Comparison of ENCODE assay signal across 8 cellular contexts in the genomic region with DNA sequence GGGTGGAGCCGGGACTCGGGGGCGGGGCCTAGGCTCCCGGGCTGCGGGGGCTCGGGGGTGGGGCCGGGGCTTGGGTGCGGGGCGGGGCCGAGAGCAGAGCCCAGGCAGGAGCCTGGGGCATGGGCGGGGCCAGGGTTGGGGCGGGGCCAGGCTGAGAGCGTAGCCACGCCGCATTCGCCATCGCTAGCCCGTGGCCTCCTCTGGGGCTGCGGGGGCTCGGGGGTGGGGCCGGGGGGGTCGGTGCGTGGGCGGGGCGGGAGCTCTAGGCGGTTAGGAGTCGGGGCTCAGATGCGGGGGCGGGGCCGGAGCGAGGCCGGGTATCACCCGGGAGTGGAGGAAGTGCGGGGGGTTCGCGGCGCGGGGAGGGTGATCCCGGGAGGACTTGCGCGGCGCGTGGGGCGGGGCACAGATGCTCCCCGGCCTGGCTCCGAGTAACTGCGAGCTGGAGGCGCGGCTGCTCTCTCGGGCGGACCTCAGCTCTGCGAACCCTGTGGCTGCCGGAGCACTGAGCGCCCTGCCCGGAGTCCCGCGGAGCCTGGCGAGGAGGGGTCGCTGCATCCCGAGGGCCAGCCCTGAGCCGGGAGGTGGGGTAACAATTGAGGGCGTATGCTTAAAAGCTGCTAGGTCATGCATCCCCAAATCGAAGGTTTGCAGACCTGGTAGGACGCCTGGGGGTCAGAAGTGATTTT. TPM values are rescaled to one million over a fixed set of nuclear protein-coding genes. Genes with fewer than 3 reads are reported as not detected.
A peak's percentile ranks its signal among the peaks of the same experiment; 100 is the strongest.
DNase-seq lines count a peak whose midpoint lies in the region; ATAC-seq and TF ChIP-seq lines count a peak whose summit lies in the region.

No MANE protein-coding gene starts in this region.

- H3K4me3 Mint-ChIP-seq in IgD-negative memory B cell, result peak overlapping the region; percentile 83 to 92 (median 84)

- peak; percentile 63 for ATAC-seq in GM21529 (IDR thresholded peaks at IDR 0.05; ENCODE audit: unreplicated experiment)

- H3K27me3 Mint-ChIP-seq in IgD-negative memory B cell, result no peaks in the 10 kb centered on the region

- H3K36me3 Mint-ChIP-seq in IgD-negative memory B cell, result peaks cover 10% of the 10 kb centered on the region

- peak overlapping the region; percentile 63 for H3K4me3 ChIP-seq in epithelial cell of proximal tubule (ENCODE audit: low read depth, low read length)

- DNase-seq in DMS 273 treated with DMSO at 0.1 percent for 48 hours (lab: John Stamatoyannopoulos, UW) (peak; percentile 73), OCI-M1 (lab: John Stamatoyannopoulos, UW) (peak; percentile 95), epithelial cell of proximal tubule (ENCODE audit: low read depth) (no peak), mucosa of gallbladder (ENCODE audit: low spot score) (peak; percentile 97)
- peak; percentile 96 for DNase-seq in activated T-cell treated with anti-CD3 and anti-CD28 coated beads, Interleukin-2, amount 50 U/mL, for 1 hour
- peak; percentile 83 to 91 for DNase-seq in stimulated activated CD8-positive, alpha-beta memory T cell treated with anti-CD3 and anti-CD28 coated beads, Interleukin-4, amount 100 ng/mL, for 1 hour (ENCODE audit: low read depth in 2 of 2, low spot score in 1 of 2)

- H3K9me3 Mint-ChIP-seq in IgD-negative memory B cell, result no peaks in the 10 kb centered on the region

- peaks cover 23 to 30% (median 26%) of the 10 kb centered on the region in 3 donors for H3K4me1 Mint-ChIP-seq in IgD-negative memory B cell

- TF ChIP-seq CTCF in epithelial cell of proximal tubule (conservative IDR thresholded peaks at IDR 0.05; ENCODE audit: low read depth, low read length), result no peak

- peak overlapping the region; percentile 35 to 65 (median 61) for H3K27ac Mint-ChIP-seq in IgD-negative memory B cell

RNA-seq across cellular contexts. Expression of a gene that starts 0.4 kb away (rescaled TPM):
- 37.0 TPM for polyA plus RNA-seq in IgD-negative memory B cell
- total RNA-seq in epithelial cell of proximal tubule, result 88.3 and 120 TPM in 2 replicates
- 74.8 TPM for total RNA-seq in mucosa of gallbladder

RNA-seq across cellular contexts. Expression of a gene that starts 56.9 kb away (rescaled TPM):
- polyA plus RNA-seq in IgD-negative memory B cell, result not detected
- total RNA-seq in epithelial cell of proximal tubule (not detected in 2 replicates), mucosa of gallbladder (0.09 TPM)
